Comparison of ENCODE assay signal across 27 cellular contexts in genomic region chr1:182670032-182670431, GRCh38. TPM values are rescaled to one million over a fixed set of nuclear protein-coding genes. Genes with fewer than 3 reads are reported as not detected.
"Had no signal": no experiment of that assay in that cellular context is flagged by ENCODE, and none has a peak within 500 bp of the region (broad histone marks: within the 10 kb centered on the region; RNA-seq: fewer than 3 reads in every experiment).

No MANE protein-coding gene starts in this region.

- H3K36me3 ChIP-seq: adrenal gland, breast epithelium had no signal

- H3K4me1 ChIP-seq: adrenal gland, breast epithelium had no signal

- H3K27ac Mint-ChIP-seq: activated B cell treated with CpG ODN at 0.5 μM for 24 hours; activated CD4-positive, alpha-beta memory T cell treated with anti-CD3 and anti-CD28 coated beads for 36 hours; activated CD4-positive, alpha-beta T cell treated with anti-CD3 and anti-CD28 coated beads, Interleukin-2, amount 10 ng/mL, durations not matched to agents 7 days and 5 days; activated naive CD8-positive, alpha-beta T cell treated with anti-CD3 and anti-CD28 coated beads, Interleukin-2, amount 10 ng/mL, durations not matched to agents 7 days and 5 days; activated T-helper 17 cell treated with anti-CD3 and anti-CD28 coated beads, Interleukin-2, amount 50 U/mL, for 72 hours; T-helper 17 cell had no signal

- DNase-seq: activated B cell treated with CpG ODN at 0.5 μM for 24 hours; activated CD4-positive, alpha-beta memory T cell treated with anti-CD3 and anti-CD28 coated beads for 36 hours; activated CD4-positive, alpha-beta T cell treated with anti-CD3 and anti-CD28 coated beads for 1 hour; activated CD4-positive, alpha-beta T cell treated with anti-CD3 and anti-CD28 coated beads, Interleukin-2, amount 10 ng/mL, durations not matched to agents 7 days and 5 days; activated naive CD4-positive, alpha-beta T cell treated with anti-CD3 and anti-CD28 coated beads, Interleukin-2, amount 50 U/mL, for 16 hours; activated naive CD8-positive, alpha-beta T cell treated with anti-CD3 and anti-CD28 coated beads, Interleukin-2, amount 10 ng/mL, durations not matched to agents 7 days and 5 days; activated T-cell treated with anti-CD3 and anti-CD28 coated beads for 4 hours; activated T-cell treated with anti-CD3 and anti-CD28 coated beads, Interleukin-2, amount 50 U/mL, for 48 hours; adrenal gland; anterior cingulate cortex; KG1; NCI-H1092; NCI-H1417; NCI-H1930; NCI-H2171; NCI-H226; NCI-H526; NCI-H82; SIG-M5; T-helper 17 cell; T-helper 9 cell had no signal

- H3K4me1 Mint-ChIP-seq: activated B cell treated with CpG ODN at 0.5 μM for 24 hours; activated CD4-positive, alpha-beta T cell treated with anti-CD3 and anti-CD28 coated beads, Interleukin-2, amount 10 ng/mL, durations not matched to agents 7 days and 5 days; activated naive CD8-positive, alpha-beta T cell treated with anti-CD3 and anti-CD28 coated beads, Interleukin-2, amount 10 ng/mL, durations not matched to agents 7 days and 5 days; activated T-helper 17 cell treated with anti-CD3 and anti-CD28 coated beads, Interleukin-2, amount 50 U/mL, for 72 hours; central memory CD8-positive, alpha-beta T cell had no signal

- H3K4me3 ChIP-seq: adrenal gland, breast epithelium had no signal

- H3K9me3 Mint-ChIP-seq: activated B cell treated with CpG ODN at 0.5 μM for 24 hours; activated CD4-positive, alpha-beta memory T cell treated with anti-CD3 and anti-CD28 coated beads for 36 hours; activated CD4-positive, alpha-beta T cell treated with anti-CD3 and anti-CD28 coated beads, Interleukin-2, amount 10 ng/mL, durations not matched to agents 7 days and 5 days; activated naive CD8-positive, alpha-beta T cell treated with anti-CD3 and anti-CD28 coated beads, Interleukin-2, amount 10 ng/mL, durations not matched to agents 7 days and 5 days; activated T-helper 17 cell treated with anti-CD3 and anti-CD28 coated beads, Interleukin-2, amount 50 U/mL, for 72 hours; central memory CD8-positive, alpha-beta T cell had no signal

- H3K27ac ChIP-seq: adrenal gland, breast epithelium had no signal

- H3K4me3 Mint-ChIP-seq: activated B cell treated with CpG ODN at 0.5 μM for 24 hours; activated CD4-positive, alpha-beta memory T cell treated with anti-CD3 and anti-CD28 coated beads for 36 hours; activated CD4-positive, alpha-beta T cell treated with anti-CD3 and anti-CD28 coated beads, Interleukin-2, amount 10 ng/mL, durations not matched to agents 7 days and 5 days; activated naive CD8-positive, alpha-beta T cell treated with anti-CD3 and anti-CD28 coated beads, Interleukin-2, amount 10 ng/mL, durations not matched to agents 7 days and 5 days; activated T-helper 17 cell treated with anti-CD3 and anti-CD28 coated beads, Interleukin-2, amount 50 U/mL, for 72 hours; central memory CD8-positive, alpha-beta T cell; T-helper 17 cell had no signal

- H3K27me3 ChIP-seq: adrenal gland, breast epithelium had no signal

- ATAC-seq: activated T-helper 17 cell treated with anti-CD3 and anti-CD28 coated beads, Interleukin-2, amount 50 U/mL, for 72 hours; T-helper 17 cell had no signal

- H3K9me3 ChIP-seq: adrenal gland, breast epithelium had no signal

- H3K36me3 Mint-ChIP-seq: activated CD4-positive, alpha-beta memory T cell treated with anti-CD3 and anti-CD28 coated beads for 36 hours; activated naive CD8-positive, alpha-beta T cell treated with anti-CD3 and anti-CD28 coated beads, Interleukin-2, amount 10 ng/mL, durations not matched to agents 7 days and 5 days had no signal

RNA-seq across cellular contexts. Expression of gene RGS8, which starts 14.4 kb away (rescaled TPM):
- total RNA-seq: activated B cell treated with CpG ODN at 0.5 μM for 24 hours; activated CD4-positive, alpha-beta T cell treated with anti-CD3 and anti-CD28 coated beads, Interleukin-2, amount 10 ng/mL, durations not matched to agents 7 days and 5 days; activated CD8-positive, alpha-beta memory T cell treated with anti-CD3 and anti-CD28 coated beads for 36 hours; activated naive CD8-positive, alpha-beta T cell treated with anti-CD3 and anti-CD28 coated beads, Interleukin-2, amount 10 ng/mL, durations not matched to agents 7 days and 5 days; breast epithelium; MCF 10A; NCI-H460; T-helper 17 cell had no signal
